Comparison of ENCODE assay signal across 8 cellular contexts in genomic region chr21:43275461-43276060, GRCh38.
DNase-seq lines count a peak whose midpoint lies in the region; ATAC-seq and TF ChIP-seq lines count a peak whose summit lies in the region.
"Not testable (repeated sequence)": the region's sequence is repeated elsewhere in the genome, so short reads cannot be mapped to it uniquely, and the experiment has no call there.

No MANE protein-coding gene starts in this region.

- H3K4me1 ChIP-seq in BLaER1 (peaks cover 72% of the 10 kb centered on the region), OCI-LY3 (ENCODE audit: low read length) (peaks cover 21% of the 10 kb centered on the region), heart left ventricle (peaks cover 0 to 17% (median 6%) of the 10 kb centered on the region in 12 donors), neural progenitor cell (peaks cover 15% of the 10 kb centered on the region)

- not testable (repeated sequence) for H3K27me3 ChIP-seq in BLaER1; OCI-LY3 (ENCODE audit: low read depth, low read length); heart left ventricle; neural progenitor cell

- not testable (repeated sequence) for H4K20me1 ChIP-seq in BLaER1; OCI-LY3 (ENCODE audit: insufficient read depth, low read length); neural progenitor cell (ENCODE audit: low read depth)

- not testable (repeated sequence) for H3K27ac ChIP-seq in BLaER1, heart left ventricle, neural progenitor cell
- H3K27ac ChIP-seq in OCI-LY3 (ENCODE audit: low read length), result peak overlapping the region; percentile 19; the same call in 1 of the 2 replicates

- CTCF ChIA-PET in activated naive CD4-positive, alpha-beta T cell treated with anti-CD3 and anti-CD28 coated beads for 36 hours (lab: Charles Lee), result not testable (repeated sequence)

- 40 to 51% (median 44%) methylated on average over 6 of the region's 6 CpGs for WGBS in heart left ventricle, 4 donors

- not testable (repeated sequence) for H2AFZ ChIP-seq in OCI-LY3 (ENCODE audit: low read depth, low read length); neural progenitor cell (replicated peaks)

- not testable (repeated sequence) for H3K9ac ChIP-seq in BLaER1; OCI-LY3 (ENCODE audit: low read length); neural progenitor cell

- peak overlapping the region; percentile 68 for H3K4me2 ChIP-seq in BLaER1
- H3K4me2 ChIP-seq in OCI-LY3 (ENCODE audit: low read length); neural progenitor cell: not testable (repeated sequence)

- not testable (repeated sequence) for H3K4me1 Mint-ChIP-seq in activated naive CD4-positive, alpha-beta T cell treated with anti-CD3 and anti-CD28 coated beads for 36 hours (ENCODE audit: low read depth); mesothelial cell of epicardium
- H3K4me1 Mint-ChIP-seq in neural progenitor cell, result peaks cover 30% of the 10 kb centered on the region
- H3K4me1 Mint-ChIP-seq in stimulated activated naive CD8-positive, alpha-beta T cell treated with anti-CD3 and anti-CD28 coated beads, Interleukin-15, amount 100 ng/mL, for 72 hours, result peaks cover 30% of the 10 kb centered on the region

- H3K9me3 Mint-ChIP-seq in activated naive CD4-positive, alpha-beta T cell treated with anti-CD3 and anti-CD28 coated beads for 36 hours; mesothelial cell of epicardium; neural progenitor cell; stimulated activated naive CD8-positive, alpha-beta T cell treated with anti-CD3 and anti-CD28 coated beads, Interleukin-15, amount 100 ng/mL, for 72 hours: not testable (repeated sequence)

- H3K27ac Mint-ChIP-seq in activated naive CD4-positive, alpha-beta T cell treated with anti-CD3 and anti-CD28 coated beads for 36 hours, result not testable (repeated sequence)
- peak overlapping the region; percentile 36 for H3K27ac Mint-ChIP-seq in mesothelial cell of epicardium
- H3K27ac Mint-ChIP-seq in neural progenitor cell, result peak overlapping the region; percentile 85
- H3K27ac Mint-ChIP-seq in stimulated activated naive CD8-positive, alpha-beta T cell treated with anti-CD3 and anti-CD28 coated beads, Interleukin-15, amount 100 ng/mL, for 72 hours, result peak overlapping the region in 1 of 2 donors; percentile 89

- TF ChIP-seq CTCF in OCI-LY3 (IDR thresholded peaks at IDR 0.05; ENCODE audit: low read depth, low read length); choroid plexus epithelial cell (conservative IDR thresholded peaks at IDR 0.05; ENCODE audit: low read depth, low read length); heart left ventricle (IDR thresholded peaks at IDR 0.05); mesothelial cell of epicardium (IDR thresholded peaks at IDR 0.05; ENCODE audit: unreplicated experiment); neural progenitor cell (IDR thresholded peaks at IDR 0.05): not testable (repeated sequence)

- not testable (repeated sequence) for H3K36me3 Mint-ChIP-seq in activated naive CD4-positive, alpha-beta T cell treated with anti-CD3 and anti-CD28 coated beads for 36 hours (ENCODE audit: low read depth); mesothelial cell of epicardium; neural progenitor cell

- not testable (repeated sequence) for H3K36me3 ChIP-seq in BLaER1; OCI-LY3 (replicated peaks; ENCODE audit: low read depth, low read length); heart left ventricle; neural progenitor cell

- not testable (repeated sequence) for TF ChIP-seq POLR2A in heart left ventricle (IDR thresholded peaks at IDR 0.05)

- peak; percentile 24 for DNase-seq in activated naive CD4-positive, alpha-beta T cell treated with anti-CD3 and anti-CD28 coated beads for 36 hours
- DNase-seq in choroid plexus epithelial cell (ENCODE audit: low read depth), result peak; percentile 23
- peak in 3 of 5 donors; percentile 15 to 34 (median 26) for DNase-seq in heart left ventricle
- not testable (repeated sequence) for DNase-seq in mesothelial cell of epicardium (ENCODE audit: low spot score in 2 of 2, unreplicated experiment in 2 of 2); neural progenitor cell (ENCODE audit: low spot score)
- DNase-seq in stimulated activated naive CD8-positive, alpha-beta T cell treated with anti-CD3 and anti-CD28 coated beads, Interleukin-15, amount 100 ng/mL, for 72 hours, result peak in 1 of 2 donors; percentile 44

- not testable (repeated sequence) for H3K27me3 Mint-ChIP-seq in activated naive CD4-positive, alpha-beta T cell treated with anti-CD3 and anti-CD28 coated beads for 36 hours (ENCODE audit: low read depth); mesothelial cell of epicardium (ENCODE audit: low read depth)
- peaks cover 10% of the 10 kb centered on the region for H3K27me3 Mint-ChIP-seq in neural progenitor cell (ENCODE audit: insufficient read depth, low read depth)
- H3K27me3 Mint-ChIP-seq in stimulated activated naive CD8-positive, alpha-beta T cell treated with anti-CD3 and anti-CD28 coated beads, Interleukin-15, amount 100 ng/mL, for 72 hours, result peaks cover 56% of the 10 kb centered on the region

- not testable (repeated sequence) for H3K9me3 ChIP-seq in BLaER1; OCI-LY3 (ENCODE audit: insufficient read depth, low read length); heart left ventricle; neural progenitor cell (ENCODE audit: low read depth)

- intact Hi-C loops in activated naive CD4-positive, alpha-beta T cell treated with anti-CD3 and anti-CD28 coated beads for 36 hours (cut with micrococcal nuclease); heart left ventricle (cut with DNase I): not testable (repeated sequence)

- ATAC-seq in heart left ventricle, result not testable (repeated sequence)
- ATAC-seq in stimulated activated naive CD8-positive, alpha-beta T cell treated with anti-CD3 and anti-CD28 coated beads, Interleukin-15, amount 100 ng/mL, for 72 hours, result peak; percentile 68

- not testable (repeated sequence) for H3F3A ChIP-seq in neural progenitor cell (ENCODE audit: low read depth)

- H3K4me3 Mint-ChIP-seq in activated naive CD4-positive, alpha-beta T cell treated with anti-CD3 and anti-CD28 coated beads for 36 hours; mesothelial cell of epicardium; neural progenitor cell; stimulated activated naive CD8-positive, alpha-beta T cell treated with anti-CD3 and anti-CD28 coated beads, Interleukin-15, amount 100 ng/mL, for 72 hours: not testable (repeated sequence)

- not testable (repeated sequence) for H3K79me2 ChIP-seq in OCI-LY3 (ENCODE audit: low read length); neural progenitor cell (ENCODE audit: low read depth)

- not testable (repeated sequence) for H3K4me3 ChIP-seq in BLaER1; OCI-LY3 (ENCODE audit: low read length); choroid plexus epithelial cell (ENCODE audit: low read depth, low read length); heart left ventricle; neural progenitor cell
